In genomic region chr2:28652217-28652616, GRCh38 we compare ENCODE assay signal across 24 cellular contexts.
DNase-seq lines count a peak whose midpoint lies in the region; ATAC-seq, FAIRE-seq and TF ChIP-seq lines count a peak whose summit lies in the region.
"Had no signal": no experiment of that assay in that cellular context is flagged by ENCODE, and none has a peak within 500 bp of the region (broad histone marks: within the 10 kb centered on the region; RNA-seq: fewer than 3 reads in every experiment).

No MANE protein-coding gene starts in this region.

- dilution Hi-C loops in IMR-90 (cut with HindIII; ENCODE audit: low sequenced_read_pairs, unreplicated experiment) = no loop called here

- CTCF ChIA-PET in IMR-90 (lab: Yijun Ruan, JAX) = interaction anchor here (1.0 kb wide), 1 partner anchor 86 kb away, joined by 3 read pairs; no protein-coding TSS in a partner anchor

- TF ChIP-seq POLR2A in IMR-90 (IDR thresholded peaks at IDR 0.05; ENCODE audit: low read depth, low read length) (no peak), esophagus squamous epithelium (IDR thresholded peaks at IDR 0.05) (no peak)

- no peak overlapping the region; the same call in 1 of the 2 replicates for H3K4me2 ChIP-seq in IMR-90 (ENCODE audit: low read depth, low read length)
- no peak overlapping the region for H3K4me2 ChIP-seq in astrocyte (ENCODE audit: low read length)
- H3K4me2 ChIP-seq: A549 had no signal

- H3K36me3 ChIP-seq in IMR-90 (ENCODE audit: control insufficient read depth, insufficient read depth, low read length) = no peaks in the 10 kb centered on the region
- H3K36me3 ChIP-seq in astrocyte (ENCODE audit: insufficient read depth, low read length) = no peaks in the 10 kb centered on the region
- H3K36me3 ChIP-seq in tibial artery = no peaks in the 10 kb centered on the region
- no peaks in the 10 kb centered on the region for H3K36me3 ChIP-seq in esophagus squamous epithelium
- H3K36me3 ChIP-seq: ascending aorta, BE2C, right atrium auricular region had no signal

- H3K9ac ChIP-seq in IMR-90 (ENCODE audit: low read depth, low read length) (no peak overlapping the region), astrocyte (ENCODE audit: low read length) (no peak overlapping the region)

- TF ChIP-seq RAD21 in IMR-90 (IDR thresholded peaks at IDR 0.05; ENCODE audit: low read length) = no peak

- in situ Hi-C loops in IMR-90 (cut with MboI; ENCODE audit: low sequenced_read_pairs) = no loop called here

- no peaks in the 10 kb centered on the region for H3K36me3 Mint-ChIP-seq in astrocyte (ENCODE audit: low read depth, unreplicated experiment)
- H3K36me3 Mint-ChIP-seq: activated naive CD4-positive, alpha-beta T cell treated with anti-CD3 and anti-CD28 coated beads, Interleukin-2, amount 50 U/mL, for 24 hours had no signal

- WGBS in IMR-90 (ENCODE audit: extremely low coverage in 2 of 2, insufficient read length in 1 of 2), 2 experiments = no CpG with 5 or more reads among the region's 1 CpG
- 31 to 41% methylated on average over 1 of the region's 1 CpG for whole genome bisulfite sequencing in esophagus squamous epithelium, 2 donors

- no peak overlapping the region for H4K8ac ChIP-seq in IMR-90 (ENCODE audit: low read depth in 2 of 2, low read length in 2 of 2)

- H4K20me1 ChIP-seq in IMR-90 (ENCODE audit: insufficient read depth, low read length) (no peaks in the 10 kb centered on the region), astrocyte (ENCODE audit: insufficient read depth, low read length) (no peaks in the 10 kb centered on the region)

- no peak overlapping the region for H3K4ac ChIP-seq in IMR-90 (ENCODE audit: low read depth, low read length)

- FAIRE-seq in astrocyte (lab: Jason Lieb, UNC) = no peak
- FAIRE-seq: A549 had no signal

- H3K56ac ChIP-seq in IMR-90 (ENCODE audit: extremely low read depth, insufficient read depth, low read length) = no peak overlapping the region

- no TSS peak for BruUV-seq in IMR-90 (replicated peaks; lab: Mats Ljungman, UMichigan)

- H3K27me3 Mint-ChIP-seq in astrocyte (ENCODE audit: low read depth, unreplicated experiment) = no peaks in the 10 kb centered on the region
- H3K27me3 Mint-ChIP-seq: activated CD4-positive, alpha-beta T cell treated with anti-CD3 and anti-CD28 coated beads for 36 hours; activated naive CD4-positive, alpha-beta T cell treated with anti-CD3 and anti-CD28 coated beads, Interleukin-2, amount 50 U/mL, for 24 hours had no signal

- H3K18ac ChIP-seq in IMR-90 (ENCODE audit: low read depth, low read length) = no peak overlapping the region

- H4K5ac ChIP-seq in IMR-90 (ENCODE audit: low read depth, low read length) = no peak overlapping the region

- no peak overlapping the region for H3K27ac ChIP-seq in IMR-90 (ENCODE audit: insufficient read depth, low read length)
- H3K27ac ChIP-seq in astrocyte (ENCODE audit: low read depth, low read length) = no peak overlapping the region
- peak overlapping the region; percentile 25 for H3K27ac ChIP-seq in foreskin keratinocyte
- no peak overlapping the region for H3K27ac ChIP-seq in tibial artery
- H3K27ac ChIP-seq in esophagus squamous epithelium = peak overlapping the region in 2 of 4 donors; percentile 30 to 41
- H3K27ac ChIP-seq: A549, ascending aorta, HL-60, right atrium auricular region had no signal

- POLR2A ChIA-PET in IMR-90 (lab: Charles Lee; ENCODE audit: unreplicated experiment) = no interaction called here

- no peaks in the 10 kb centered on the region for H3K9me3 Mint-ChIP-seq in astrocyte (ENCODE audit: unreplicated experiment)
- H3K9me3 Mint-ChIP-seq: activated naive CD4-positive, alpha-beta T cell treated with anti-CD3 and anti-CD28 coated beads, Interleukin-2, amount 50 U/mL, for 24 hours; naive thymus-derived CD4-positive, alpha-beta T cell had no signal

- H2AK5ac ChIP-seq in IMR-90 (ENCODE audit: low read depth, low read length) = no peak overlapping the region

- H4K91ac ChIP-seq in IMR-90 (ENCODE audit: insufficient read depth, low read depth, low read length) = no peak overlapping the region

- H2AFZ ChIP-seq in IMR-90 (replicated peaks; ENCODE audit: low read length, poor library complexity) = no peak overlapping the region
- H2AFZ ChIP-seq in astrocyte (ENCODE audit: low read depth, low read length) = no peak overlapping the region

- peaks cover 18% of the 10 kb centered on the region; the same call in 1 of the 2 replicates for H3K9me1 ChIP-seq in IMR-90 (ENCODE audit: insufficient read depth, low read length)

- H3K4me3 ChIP-seq in AG10803 (ENCODE audit: low read length) (no peak overlapping the region), IMR-90 (ENCODE audit: insufficient read depth, low read depth, low read length) (no peak overlapping the region), astrocyte (ENCODE audit: insufficient read depth, low read depth, low read length) (no peak overlapping the region), tibial artery (no peak overlapping the region), esophagus squamous epithelium (no peak overlapping the region)
- H3K4me3 ChIP-seq: A549, ascending aorta, right atrium auricular region had no signal

- no peaks in the 10 kb centered on the region for H3K9me3 ChIP-seq in IMR-90 (ENCODE audit: control insufficient read depth, insufficient read depth, low read length)
- H3K9me3 ChIP-seq in astrocyte (ENCODE audit: insufficient read depth, low read depth, low read length) = no peaks in the 10 kb centered on the region
- no peaks in the 10 kb centered on the region for H3K9me3 ChIP-seq in tibial artery
- no peaks in the 10 kb centered on the region for H3K9me3 ChIP-seq in esophagus squamous epithelium
- H3K9me3 ChIP-seq: A549, ascending aorta, BE2C, right atrium auricular region had no signal

- H3K27me3 ChIP-seq in IMR-90 (ENCODE audit: control insufficient read depth, insufficient read depth, low read length) (no peaks in the 10 kb centered on the region), astrocyte (ENCODE audit: insufficient read depth, low read length) (no peaks in the 10 kb centered on the region), foreskin keratinocyte (no peaks in the 10 kb centered on the region), tibial artery (no peaks in the 10 kb centered on the region), esophagus squamous epithelium (no peaks in the 10 kb centered on the region)
- H3K27me3 ChIP-seq: ascending aorta, BE2C, right atrium auricular region had no signal

- peak; percentile 83 for ATAC-seq in IMR-90 (ENCODE audit: low read depth)
- no peak for ATAC-seq in foreskin keratinocyte
- ATAC-seq in GM21515 (IDR thresholded peaks at IDR 0.05; ENCODE audit: unreplicated experiment) = no peak
- ATAC-seq in HG03039 (IDR thresholded peaks at IDR 0.05; ENCODE audit: unreplicated experiment) = no peak
- ATAC-seq: A549; activated CD4-positive, alpha-beta T cell treated with anti-CD3 and anti-CD28 coated beads for 36 hours; esophagus mucosa; naive thymus-derived CD4-positive, alpha-beta T cell had no signal

- no peaks in the 10 kb centered on the region for H3K79me2 ChIP-seq in astrocyte (ENCODE audit: insufficient read depth, low read length)

- H3K14ac ChIP-seq in IMR-90 (replicated peaks; ENCODE audit: low read depth, low read length) = no peak overlapping the region

- no peak overlapping the region for H2BK120ac ChIP-seq in IMR-90 (ENCODE audit: low read depth, low read length)

- intact Hi-C loops in IMR-90 (cut with micrococcal nuclease) = no loop called here
- intact Hi-C loops in tibial artery (cut with DNase I; ENCODE audit: low total_unique reads) = no loop called here
- intact Hi-C loops in esophagus squamous epithelium (cut with DNase I) = no loop called here

- no peak overlapping the region for H2BK20ac ChIP-seq in IMR-90 (ENCODE audit: low read depth, low read length)

- no peak overlapping the region for H3K27ac Mint-ChIP-seq in astrocyte (ENCODE audit: unreplicated experiment)
- H3K27ac Mint-ChIP-seq: activated CD4-positive, alpha-beta T cell treated with anti-CD3 and anti-CD28 coated beads for 36 hours had no signal

- no peak overlapping the region for H2BK15ac ChIP-seq in IMR-90 (ENCODE audit: low read depth, low read length)

- TF ChIP-seq CTCF in AG10803 (conservative IDR thresholded peaks at IDR 0.05; ENCODE audit: low read length) (no peak), IMR-90 (conservative IDR thresholded peaks at IDR 0.05; ENCODE audit: low read depth, low read length) (no peak), astrocyte (IDR thresholded peaks at IDR 0.05; ENCODE audit: insufficient read depth, low read depth, low read length) (no peak), foreskin keratinocyte (conservative IDR thresholded peaks at IDR 0.05) (no peak), tibial artery (IDR thresholded peaks at IDR 0.05) (no peak), esophagus squamous epithelium (IDR thresholded peaks at IDR 0.05) (no peak)

- no peak overlapping the region for H2BK5ac ChIP-seq in IMR-90 (ENCODE audit: low read depth, low read length, poor library complexity, severe bottlenecking)

- peaks cover 48% of the 10 kb centered on the region for H3K4me1 Mint-ChIP-seq in astrocyte (ENCODE audit: low read depth, unreplicated experiment)

- no peak overlapping the region for H3K4me3 Mint-ChIP-seq in astrocyte (ENCODE audit: unreplicated experiment)
- H3K4me3 Mint-ChIP-seq: activated CD4-positive, alpha-beta T cell treated with anti-CD3 and anti-CD28 coated beads for 36 hours; activated naive CD4-positive, alpha-beta T cell treated with anti-CD3 and anti-CD28 coated beads, Interleukin-2, amount 50 U/mL, for 24 hours; naive thymus-derived CD4-positive, alpha-beta T cell had no signal

- no peak overlapping the region for H3K23ac ChIP-seq in IMR-90 (ENCODE audit: low read depth, low read length)

- DNase-seq in AG10803 (ENCODE audit: low read depth) (peak; percentile 69), IMR-90 (peak; percentile 78), astrocyte (ENCODE audit: low read depth) (peak; percentile 63), foreskin keratinocyte (peak; percentile 63 to 75), tibial artery (no peak), esophagus squamous epithelium (lab: John Stamatoyannopoulos, UW) (no peak)
- DNase-seq: activated CD4-positive, alpha-beta T cell treated with anti-CD3 and anti-CD28 coated beads for 36 hours; BE2C; COR-L47; effector CD8-positive, alpha-beta T cell; glutamatergic neuron; naive thymus-derived CD4-positive, alpha-beta T cell; NCI-H2107; NCI-H524 treated with DMSO at 0.1 percent for 48 hours; stimulated activated CD4-positive, alpha-beta T cell treated with anti-CD3 and anti-CD28 coated beads, Interleukin-15, amount 100 ng/mL, for 24 hours; stimulated activated CD8-positive, alpha-beta memory T cell treated with anti-CD3 and anti-CD28 coated beads, Interleukin-4, amount 100 ng/mL, for 48 hours had no signal

- no peaks in the 10 kb centered on the region for H3K79me1 ChIP-seq in IMR-90 (ENCODE audit: low read depth in 1 of 2, low read length in 2 of 2)

- H2AK9ac ChIP-seq in IMR-90 (replicated peaks; ENCODE audit: low read depth, low read length, poor library complexity) = no peak overlapping the region

- H3K4me1 ChIP-seq in IMR-90 (ENCODE audit: control insufficient read depth, insufficient read depth, low read length) (peaks cover 16% of the 10 kb centered on the region), astrocyte (ENCODE audit: insufficient read depth, low read length) (peaks cover 15% of the 10 kb centered on the region), foreskin keratinocyte (peaks cover 48% of the 10 kb centered on the region), tibial artery (peaks cover 0 to 47% (median 19%) of the 10 kb centered on the region in 4 donors), esophagus squamous epithelium (peaks cover 14 to 74% (median 32%) of the 10 kb centered on the region in 3 donors)

Comparison
In these comparisons a context has a peak if more than half of its experiments do, and no peak if none do; other contexts are left out.
1. DNase-seq: peak in AG10803 (single experiment), IMR-90 (single experiment), astrocyte (single experiment) and foreskin keratinocyte (2 of 2); none in tibial artery (0 of 2) and esophagus squamous epithelium (single experiment).